ENCODE assay signal across 9 cellular contexts in genomic region chr19:11198175-11198534, GRCh38. TPM values are rescaled to one million over a fixed set of nuclear protein-coding genes. Genes with fewer than 3 reads are reported as not detected.
DNase-seq lines count a peak whose midpoint lies in the region; ATAC-seq and TF ChIP-seq lines count a peak whose summit lies in the region.
"Had no signal": no experiment of that assay in that cellular context is flagged by ENCODE, and none has a peak within 500 bp of the region (broad histone marks: within the 10 kb centered on the region; RNA-seq: fewer than 3 reads in every experiment).

No MANE protein-coding gene starts in this region.

- peak overlapping the region; percentile 72 to 86 (median 80) for H3K4me3 Mint-ChIP-seq in CD8-positive, alpha-beta memory T cell
- peak overlapping the region; percentile 75 for H3K4me3 Mint-ChIP-seq in endodermal cell

- TSS peak; percentile 51 for BruUV-seq in PC-3 (replicated peaks; lab: Mats Ljungman, UMichigan)

- no peaks in the 10 kb centered on the region for H3K36me3 Mint-ChIP-seq in CD8-positive, alpha-beta memory T cell
- peaks cover 7% of the 10 kb centered on the region for H3K36me3 Mint-ChIP-seq in endodermal cell (ENCODE audit: low read depth)

- no peak for TF ChIP-seq CTCF in PC-3 (conservative IDR thresholded peaks at IDR 0.05; ENCODE audit: low read depth, low read length)
- no peak for TF ChIP-seq CTCF in endodermal cell (conservative IDR thresholded peaks at IDR 0.05)
- TF ChIP-seq CTCF in ovary (IDR thresholded peaks at IDR 0.05), result no peak

- peak overlapping the region in 3 of 8 donors; percentile 27 to 50 (median 50) for H3K27ac Mint-ChIP-seq in CD8-positive, alpha-beta memory T cell
- H3K27ac Mint-ChIP-seq in endodermal cell, result peak overlapping the region; percentile 96

- H3K36me3 ChIP-seq in CD8-positive, alpha-beta memory T cell (ENCODE audit: insufficient read depth, low read length), result no peaks in the 10 kb centered on the region
- H3K36me3 ChIP-seq in PC-3 (ENCODE audit: low read depth, low read length) (peaks cover 7% of the 10 kb centered on the region; the same call in 1 of the 2 replicates), endodermal cell (ENCODE audit: control insufficient read depth, insufficient read depth, low read length) (no peaks in the 10 kb centered on the region), ovary (no peaks in the 10 kb centered on the region)

- no peaks in the 10 kb centered on the region for H3K9me3 Mint-ChIP-seq in CD8-positive, alpha-beta memory T cell
- no peaks in the 10 kb centered on the region for H3K9me3 Mint-ChIP-seq in endodermal cell

- 81 to 85% methylated on average over 5 to 7 of the region's 7 CpGs for WGBS in endodermal cell (ENCODE audit: insufficient coverage in 1 of 2, insufficient read length in 1 of 2), 2 experiments
- WGBS in ovary, 3 donors, result 55 to 69% (median 58%) methylated on average over 7 of the region's 7 CpGs

- H3K79me2 ChIP-seq in PC-3 (ENCODE audit: low read length), result peaks cover 19% of the 10 kb centered on the region

- no peaks in the 10 kb centered on the region for H3K27me3 ChIP-seq in CD8-positive, alpha-beta memory T cell (ENCODE audit: insufficient read depth, low read length, poor library complexity, severe bottlenecking)
- no peaks in the 10 kb centered on the region for H3K27me3 ChIP-seq in PC-3 (ENCODE audit: low read length)
- H3K27me3 ChIP-seq in endodermal cell (ENCODE audit: control insufficient read depth, insufficient read depth, low read length, poor library complexity, severe bottlenecking), result no peaks in the 10 kb centered on the region
- H3K27me3 ChIP-seq in ovary, result no peaks in the 10 kb centered on the region

- H3K9me2 ChIP-seq in PC-3 (replicated peaks; ENCODE audit: low read length), result no peaks in the 10 kb centered on the region

- H2AFZ ChIP-seq in PC-3 (ENCODE audit: low read length), result peak overlapping the region; percentile 71

- peak overlapping the region; percentile 100 for H3K4me2 ChIP-seq in PC-3 (ENCODE audit: low read length)

- no peaks in the 10 kb centered on the region for H3K9me3 ChIP-seq in CD8-positive, alpha-beta memory T cell (ENCODE audit: low read length)
- H3K9me3 ChIP-seq in PC-3 (ENCODE audit: low read length), result no peaks in the 10 kb centered on the region
- no peaks in the 10 kb centered on the region for H3K9me3 ChIP-seq in endodermal cell (ENCODE audit: control insufficient read depth, low read length)
- H3K9me3 ChIP-seq in ovary, result no peaks in the 10 kb centered on the region

- H4K20me1 ChIP-seq in PC-3 (ENCODE audit: low read length), result no peaks in the 10 kb centered on the region

- peaks cover 0 to 16% (median 0%) of the 10 kb centered on the region in 3 donors for H3K4me1 Mint-ChIP-seq in CD8-positive, alpha-beta memory T cell
- H3K4me1 Mint-ChIP-seq in endodermal cell, result peaks cover 7% of the 10 kb centered on the region

- DNase-seq in CD8-positive, alpha-beta memory T cell, result no peak
- DNase-seq in PC-3 (no peak), endodermal cell (no peak), ovary (peak in 1 of 5 donors; percentile 31), NCI-H226 (no peak), COLO829 (ENCODE audit: low spot score) (no peak)

- intact Hi-C loops in PC-3 (cut with micrococcal nuclease) (no loop called here), ovary (cut with DNase I) (loop anchor here in 1 of 4 donors (5.0 kb wide), 1 partner anchor 41 kb away; the partner anchor contains the start of gene SPC24)

- POLR2A ChIA-PET in CD8-positive, alpha-beta memory T cell (lab: Charles Lee), result no interaction called here
- POLR2A ChIA-PET in PC-3 (lab: Charles Lee; ENCODE audit: unreplicated experiment), result no interaction called here

- CTCF ChIA-PET in CD8-positive, alpha-beta memory T cell (lab: Charles Lee), result no interaction called here
- CTCF ChIA-PET in PC-3 (lab: Charles Lee), result interaction anchor here (0.6 to 1.0 kb wide), 3 partner anchors 9 to 59 kb away, joined by 3 to 5 read pairs (median 3); no protein-coding TSS in a partner anchor

- no peak overlapping the region for H3K4me3 ChIP-seq in CD8-positive, alpha-beta memory T cell (ENCODE audit: low read length)
- H3K4me3 ChIP-seq in PC-3 (ENCODE audit: low read length), result peak overlapping the region; percentile 98
- H3K4me3 ChIP-seq in endodermal cell (ENCODE audit: low read length), result peak overlapping the region; percentile 68
- no peak overlapping the region for H3K4me3 ChIP-seq in ovary

- no peak overlapping the region for H3K27ac ChIP-seq in CD8-positive, alpha-beta memory T cell (ENCODE audit: low read depth, low read length)
- H3K27ac ChIP-seq in PC-3 (ENCODE audit: low read length) (peak overlapping the region; percentile 12; the same call in 1 of the 2 replicates), endodermal cell (ENCODE audit: low read depth, low read length) (no peak overlapping the region), ovary (peak overlapping the region; percentile 80 to 89)

- H3F3A ChIP-seq in PC-3 (ENCODE audit: low read length, unreplicated experiment), result no peaks in the 10 kb centered on the region

- ATAC-seq in PC-3 (no peak), HG03045 (IDR thresholded peaks at IDR 0.05; ENCODE audit: unreplicated experiment) (no peak), HG03571 (IDR thresholded peaks at IDR 0.05; ENCODE audit: unreplicated experiment) (no peak)

- peaks cover 9% of the 10 kb centered on the region for H3K4me1 ChIP-seq in CD8-positive, alpha-beta memory T cell (ENCODE audit: insufficient read depth, low read length)
- H3K4me1 ChIP-seq in PC-3 (ENCODE audit: insufficient read depth, low read length) (peaks cover 20% of the 10 kb centered on the region), endodermal cell (ENCODE audit: control insufficient read depth, insufficient read depth, low read length) (no peaks in the 10 kb centered on the region), ovary (ENCODE audit: insufficient read depth) (peaks cover 11% of the 10 kb centered on the region)

- no peak for TF ChIP-seq EP300 in ovary (IDR thresholded peaks at IDR 0.05)

- no peak for TF ChIP-seq POLR2A in ovary (IDR thresholded peaks at IDR 0.05)

- peak overlapping the region; percentile 20; the same call in 1 of the 2 replicates for H3K9ac ChIP-seq in PC-3 (ENCODE audit: low read length)
- H3K9ac ChIP-seq in endodermal cell (ENCODE audit: extremely low read depth, low read length, poor library complexity, severe bottlenecking), result peak overlapping the region; percentile 44

- peaks cover 10 to 14% of the 10 kb centered on the region in 2 donors for H3K27me3 Mint-ChIP-seq in CD8-positive, alpha-beta memory T cell
- no peaks in the 10 kb centered on the region for H3K27me3 Mint-ChIP-seq in endodermal cell (ENCODE audit: insufficient read depth)

RNA-seq across cellular contexts. Expression of gene KANK2, which starts 0.8 kb away (rescaled TPM):
- 1 to 10 TPM; 2.0 to 2.3 TPM for total RNA-seq in CD8-positive, alpha-beta memory T cell
- polyA plus RNA-seq in CD8-positive, alpha-beta memory T cell, result 0.16 TPM
- total RNA-seq in PC-3 (2014; rRNA removed) (96.6 and 98.4 TPM in 2 replicates), endodermal cell (10 to 100 TPM; 74.2 to 87.7 TPM), ovary (100 to 1,000 TPM; 238 to 642 (median 479) TPM)
- 27.0 TPM for polyA plus RNA-seq in endodermal cell (2013, experiment 1 of 2)
- 29.6 TPM for polyA plus RNA-seq in endodermal cell (2013, experiment 2 of 2)
- polyA plus RNA-seq in ovary, result 100 to 1,000 TPM; 289 to 433 TPM

RNA-seq across cellular contexts. Expression of gene ANGPTL8, which starts 41.3 kb away (rescaled TPM):
- total RNA-seq in CD8-positive, alpha-beta memory T cell, result not detected
- not detected for polyA plus RNA-seq in CD8-positive, alpha-beta memory T cell
- total RNA-seq in PC-3 (2014; rRNA removed), result not detected in 2 replicates
- total RNA-seq in endodermal cell, result not detected
- not detected for polyA plus RNA-seq in endodermal cell (2013, experiment 1 of 2)
- not detected for polyA plus RNA-seq in endodermal cell (2013, experiment 2 of 2)
- total RNA-seq in ovary, result under 1 TPM in 3 of 7 donors, not detected in 4; 0.50 to 0.93 (median 0.51) TPM
- polyA plus RNA-seq in ovary, result under 1 TPM in 1 of 2 donors, not detected in 1; 0.86 TPM
- total RNA-seq: esophagus mucosa had no signal

RNA-seq across cellular contexts. Expression of gene SPC24, which starts 42.6 kb away (rescaled TPM):
- total RNA-seq in CD8-positive, alpha-beta memory T cell, result 10 to 100 TPM; 35.3 to 37.2 TPM
- not detected for polyA plus RNA-seq in CD8-positive, alpha-beta memory T cell
- total RNA-seq in PC-3 (2014; rRNA removed) (136 and 142 TPM in 2 replicates), endodermal cell (10 to 100 TPM; 35.4 to 50.0 TPM), ovary (1 to 10 TPM in 4 of 7 donors, under 1 TPM in 2, not detected in 1; 0.93 to 2.7 (median 1.0) TPM)
- 29.9 TPM for polyA plus RNA-seq in endodermal cell (2013, experiment 1 of 2)
- polyA plus RNA-seq in endodermal cell (2013, experiment 2 of 2), result 34.5 TPM
- polyA plus RNA-seq in ovary, result under 1 TPM; 0.47 to 0.78 TPM

Comparison
In these comparisons a context has a peak if more than half of its experiments do, and no peak if none do; other contexts are left out.
1. H3K27ac ChIP-seq: peak in PC-3 (single experiment) and ovary (2 of 2); none in CD8-positive, alpha-beta memory T cell (single experiment) and endodermal cell (single experiment).
2. H3K4me3 ChIP-seq: peak in PC-3 (single experiment) and endodermal cell (single experiment); none in CD8-positive, alpha-beta memory T cell (single experiment) and ovary (single experiment).
3. RNA of gene KANK2, which starts 0.8 kb away (total RNA-seq): 238 to 642 TPM in ovary, 96.6 to 98.4 TPM in PC-3 and 74.2 to 87.7 TPM in endodermal cell; 2.0 to 2.3 TPM in CD8-positive, alpha-beta memory T cell; every median in the first group is over 10 times any median in the second.
4. RNA of gene SPC24, which starts 42.6 kb away (total RNA-seq): 136 to 142 TPM in PC-3, 35.4 to 50.0 TPM in endodermal cell and 35.3 to 37.2 TPM in CD8-positive, alpha-beta memory T cell; 0.93 to 2.7 TPM in ovary; every median in the first group is over 4 times any median in the second.